ENCODE assay signal across 1 cellular context in the genomic region with DNA sequence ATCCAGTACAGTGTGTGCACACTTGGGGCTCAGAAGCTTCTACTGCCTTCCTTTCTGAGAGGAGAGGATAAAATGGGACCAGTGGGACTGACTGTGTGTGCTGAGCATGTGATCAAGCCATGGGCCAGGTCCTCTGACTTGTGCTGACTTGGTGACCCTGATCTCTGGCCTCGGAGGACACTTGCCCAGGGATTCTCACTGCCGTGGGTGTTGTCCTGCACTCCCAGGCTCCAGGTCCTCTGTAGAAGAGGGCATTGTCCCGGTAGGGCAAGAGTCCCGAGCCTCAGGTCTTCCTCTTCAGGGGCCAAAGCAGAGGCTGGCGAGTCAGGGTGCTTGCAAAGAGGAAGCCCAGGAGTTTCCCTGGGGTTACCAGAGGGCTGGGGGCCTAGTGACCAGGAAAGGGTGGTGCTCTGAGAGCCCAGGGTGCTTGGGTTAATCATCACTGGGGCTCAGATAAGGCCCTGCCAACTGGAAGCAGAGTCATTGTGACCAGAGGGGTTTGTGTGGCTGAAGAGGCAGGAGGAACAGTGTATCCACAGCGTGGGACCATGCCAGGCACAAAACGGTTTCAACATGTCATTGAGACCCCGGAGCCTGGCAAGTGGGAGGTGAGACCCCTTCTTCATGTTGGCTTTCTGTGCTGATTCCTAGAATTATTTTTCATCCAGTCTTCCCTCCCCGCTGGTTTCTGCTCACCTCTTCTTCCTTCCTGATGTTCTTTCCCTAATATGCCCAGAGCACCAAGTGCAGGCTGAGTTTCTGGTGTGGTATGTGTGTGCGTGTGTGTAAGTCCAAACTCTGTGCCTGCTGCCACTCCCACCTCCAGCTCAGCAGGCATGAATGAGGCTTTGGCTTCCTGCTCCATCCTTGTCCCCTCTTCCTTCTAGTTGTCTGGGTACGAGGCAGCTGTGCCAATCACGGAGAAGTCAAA.
A peak's percentile ranks its signal among the peaks of the same experiment; 100 is the strongest.
TF ChIP-seq lines count a peak whose summit lies in the region.

A gene with protein sequence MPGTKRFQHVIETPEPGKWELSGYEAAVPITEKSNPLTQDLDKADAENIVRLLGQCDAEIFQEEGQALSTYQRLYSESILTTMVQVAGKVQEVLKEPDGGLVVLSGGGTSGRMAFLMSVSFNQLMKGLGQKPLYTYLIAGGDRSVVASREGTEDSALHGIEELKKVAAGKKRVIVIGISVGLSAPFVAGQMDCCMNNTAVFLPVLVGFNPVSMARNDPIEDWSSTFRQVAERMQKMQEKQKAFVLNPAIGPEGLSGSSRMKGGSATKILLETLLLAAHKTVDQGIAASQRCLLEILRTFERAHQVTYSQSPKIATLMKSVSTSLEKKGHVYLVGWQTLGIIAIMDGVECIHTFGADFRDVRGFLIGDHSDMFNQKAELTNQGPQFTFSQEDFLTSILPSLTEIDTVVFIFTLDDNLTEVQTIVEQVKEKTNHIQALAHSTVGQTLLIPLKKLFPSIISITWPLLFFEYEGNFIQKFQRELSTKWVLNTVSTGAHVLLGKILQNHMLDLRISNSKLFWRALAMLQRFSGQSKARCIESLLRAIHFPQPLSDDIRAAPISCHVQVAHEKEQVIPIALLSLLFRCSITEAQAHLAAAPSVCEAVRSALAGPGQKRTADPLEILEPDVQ (plus strand): TSS at position 483 of the 931 bp plus-strand sequence. CDS start 66 bp downstream, at position 549.

TF ChIP-seq in K562, 482 proteins besides CTCF, POLR2A, EP300 and RAD21 (continued from another document and continues in another):
- TF ChIP-seq, protein P1, sequence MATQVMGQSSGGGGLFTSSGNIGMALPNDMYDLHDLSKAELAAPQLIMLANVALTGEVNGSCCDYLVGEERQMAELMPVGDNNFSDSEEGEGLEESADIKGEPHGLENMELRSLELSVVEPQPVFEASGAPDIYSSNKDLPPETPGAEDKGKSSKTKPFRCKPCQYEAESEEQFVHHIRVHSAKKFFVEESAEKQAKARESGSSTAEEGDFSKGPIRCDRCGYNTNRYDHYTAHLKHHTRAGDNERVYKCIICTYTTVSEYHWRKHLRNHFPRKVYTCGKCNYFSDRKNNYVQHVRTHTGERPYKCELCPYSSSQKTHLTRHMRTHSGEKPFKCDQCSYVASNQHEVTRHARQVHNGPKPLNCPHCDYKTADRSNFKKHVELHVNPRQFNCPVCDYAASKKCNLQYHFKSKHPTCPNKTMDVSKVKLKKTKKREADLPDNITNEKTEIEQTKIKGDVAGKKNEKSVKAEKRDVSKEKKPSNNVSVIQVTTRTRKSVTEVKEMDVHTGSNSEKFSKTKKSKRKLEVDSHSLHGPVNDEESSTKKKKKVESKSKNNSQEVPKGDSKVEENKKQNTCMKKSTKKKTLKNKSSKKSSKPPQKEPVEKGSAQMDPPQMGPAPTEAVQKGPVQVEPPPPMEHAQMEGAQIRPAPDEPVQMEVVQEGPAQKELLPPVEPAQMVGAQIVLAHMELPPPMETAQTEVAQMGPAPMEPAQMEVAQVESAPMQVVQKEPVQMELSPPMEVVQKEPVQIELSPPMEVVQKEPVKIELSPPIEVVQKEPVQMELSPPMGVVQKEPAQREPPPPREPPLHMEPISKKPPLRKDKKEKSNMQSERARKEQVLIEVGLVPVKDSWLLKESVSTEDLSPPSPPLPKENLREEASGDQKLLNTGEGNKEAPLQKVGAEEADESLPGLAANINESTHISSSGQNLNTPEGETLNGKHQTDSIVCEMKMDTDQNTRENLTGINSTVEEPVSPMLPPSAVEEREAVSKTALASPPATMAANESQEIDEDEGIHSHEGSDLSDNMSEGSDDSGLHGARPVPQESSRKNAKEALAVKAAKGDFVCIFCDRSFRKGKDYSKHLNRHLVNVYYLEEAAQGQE (CRISPR knock-in tag; IDR thresholded peaks at IDR 0.05; ENCODE audit: low read depth), result no peak
- 0 out of 2 replicates have a peak, but pooled peaks have one; percentile 5 for TF ChIP-seq MEF2D (tag; conservative IDR thresholded peaks at IDR 0.05; ENCODE audit: low read depth)
- TF ChIP-seq, protein P2, sequence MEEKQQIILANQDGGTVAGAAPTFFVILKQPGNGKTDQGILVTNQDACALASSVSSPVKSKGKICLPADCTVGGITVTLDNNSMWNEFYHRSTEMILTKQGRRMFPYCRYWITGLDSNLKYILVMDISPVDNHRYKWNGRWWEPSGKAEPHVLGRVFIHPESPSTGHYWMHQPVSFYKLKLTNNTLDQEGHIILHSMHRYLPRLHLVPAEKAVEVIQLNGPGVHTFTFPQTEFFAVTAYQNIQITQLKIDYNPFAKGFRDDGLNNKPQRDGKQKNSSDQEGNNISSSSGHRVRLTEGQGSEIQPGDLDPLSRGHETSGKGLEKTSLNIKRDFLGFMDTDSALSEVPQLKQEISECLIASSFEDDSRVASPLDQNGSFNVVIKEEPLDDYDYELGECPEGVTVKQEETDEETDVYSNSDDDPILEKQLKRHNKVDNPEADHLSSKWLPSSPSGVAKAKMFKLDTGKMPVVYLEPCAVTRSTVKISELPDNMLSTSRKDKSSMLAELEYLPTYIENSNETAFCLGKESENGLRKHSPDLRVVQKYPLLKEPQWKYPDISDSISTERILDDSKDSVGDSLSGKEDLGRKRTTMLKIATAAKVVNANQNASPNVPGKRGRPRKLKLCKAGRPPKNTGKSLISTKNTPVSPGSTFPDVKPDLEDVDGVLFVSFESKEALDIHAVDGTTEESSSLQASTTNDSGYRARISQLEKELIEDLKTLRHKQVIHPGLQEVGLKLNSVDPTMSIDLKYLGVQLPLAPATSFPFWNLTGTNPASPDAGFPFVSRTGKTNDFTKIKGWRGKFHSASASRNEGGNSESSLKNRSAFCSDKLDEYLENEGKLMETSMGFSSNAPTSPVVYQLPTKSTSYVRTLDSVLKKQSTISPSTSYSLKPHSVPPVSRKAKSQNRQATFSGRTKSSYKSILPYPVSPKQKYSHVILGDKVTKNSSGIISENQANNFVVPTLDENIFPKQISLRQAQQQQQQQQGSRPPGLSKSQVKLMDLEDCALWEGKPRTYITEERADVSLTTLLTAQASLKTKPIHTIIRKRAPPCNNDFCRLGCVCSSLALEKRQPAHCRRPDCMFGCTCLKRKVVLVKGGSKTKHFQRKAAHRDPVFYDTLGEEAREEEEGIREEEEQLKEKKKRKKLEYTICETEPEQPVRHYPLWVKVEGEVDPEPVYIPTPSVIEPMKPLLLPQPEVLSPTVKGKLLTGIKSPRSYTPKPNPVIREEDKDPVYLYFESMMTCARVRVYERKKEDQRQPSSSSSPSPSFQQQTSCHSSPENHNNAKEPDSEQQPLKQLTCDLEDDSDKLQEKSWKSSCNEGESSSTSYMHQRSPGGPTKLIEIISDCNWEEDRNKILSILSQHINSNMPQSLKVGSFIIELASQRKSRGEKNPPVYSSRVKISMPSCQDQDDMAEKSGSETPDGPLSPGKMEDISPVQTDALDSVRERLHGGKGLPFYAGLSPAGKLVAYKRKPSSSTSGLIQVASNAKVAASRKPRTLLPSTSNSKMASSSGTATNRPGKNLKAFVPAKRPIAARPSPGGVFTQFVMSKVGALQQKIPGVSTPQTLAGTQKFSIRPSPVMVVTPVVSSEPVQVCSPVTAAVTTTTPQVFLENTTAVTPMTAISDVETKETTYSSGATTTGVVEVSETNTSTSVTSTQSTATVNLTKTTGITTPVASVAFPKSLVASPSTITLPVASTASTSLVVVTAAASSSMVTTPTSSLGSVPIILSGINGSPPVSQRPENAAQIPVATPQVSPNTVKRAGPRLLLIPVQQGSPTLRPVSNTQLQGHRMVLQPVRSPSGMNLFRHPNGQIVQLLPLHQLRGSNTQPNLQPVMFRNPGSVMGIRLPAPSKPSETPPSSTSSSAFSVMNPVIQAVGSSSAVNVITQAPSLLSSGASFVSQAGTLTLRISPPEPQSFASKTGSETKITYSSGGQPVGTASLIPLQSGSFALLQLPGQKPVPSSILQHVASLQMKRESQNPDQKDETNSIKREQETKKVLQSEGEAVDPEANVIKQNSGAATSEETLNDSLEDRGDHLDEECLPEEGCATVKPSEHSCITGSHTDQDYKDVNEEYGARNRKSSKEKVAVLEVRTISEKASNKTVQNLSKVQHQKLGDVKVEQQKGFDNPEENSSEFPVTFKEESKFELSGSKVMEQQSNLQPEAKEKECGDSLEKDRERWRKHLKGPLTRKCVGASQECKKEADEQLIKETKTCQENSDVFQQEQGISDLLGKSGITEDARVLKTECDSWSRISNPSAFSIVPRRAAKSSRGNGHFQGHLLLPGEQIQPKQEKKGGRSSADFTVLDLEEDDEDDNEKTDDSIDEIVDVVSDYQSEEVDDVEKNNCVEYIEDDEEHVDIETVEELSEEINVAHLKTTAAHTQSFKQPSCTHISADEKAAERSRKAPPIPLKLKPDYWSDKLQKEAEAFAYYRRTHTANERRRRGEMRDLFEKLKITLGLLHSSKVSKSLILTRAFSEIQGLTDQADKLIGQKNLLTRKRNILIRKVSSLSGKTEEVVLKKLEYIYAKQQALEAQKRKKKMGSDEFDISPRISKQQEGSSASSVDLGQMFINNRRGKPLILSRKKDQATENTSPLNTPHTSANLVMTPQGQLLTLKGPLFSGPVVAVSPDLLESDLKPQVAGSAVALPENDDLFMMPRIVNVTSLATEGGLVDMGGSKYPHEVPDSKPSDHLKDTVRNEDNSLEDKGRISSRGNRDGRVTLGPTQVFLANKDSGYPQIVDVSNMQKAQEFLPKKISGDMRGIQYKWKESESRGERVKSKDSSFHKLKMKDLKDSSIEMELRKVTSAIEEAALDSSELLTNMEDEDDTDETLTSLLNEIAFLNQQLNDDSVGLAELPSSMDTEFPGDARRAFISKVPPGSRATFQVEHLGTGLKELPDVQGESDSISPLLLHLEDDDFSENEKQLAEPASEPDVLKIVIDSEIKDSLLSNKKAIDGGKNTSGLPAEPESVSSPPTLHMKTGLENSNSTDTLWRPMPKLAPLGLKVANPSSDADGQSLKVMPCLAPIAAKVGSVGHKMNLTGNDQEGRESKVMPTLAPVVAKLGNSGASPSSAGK (IDR thresholded peaks at IDR 0.05), result 0 out of 2 replicates have a peak, but pooled peaks have one; percentile 15
- TF ChIP-seq NFE2 (IDR thresholded peaks at IDR 0.05; ENCODE audit: low read depth), result peak; percentile 45; the same call in 1 of the 2 replicates
- TF ChIP-seq, protein P3, sequence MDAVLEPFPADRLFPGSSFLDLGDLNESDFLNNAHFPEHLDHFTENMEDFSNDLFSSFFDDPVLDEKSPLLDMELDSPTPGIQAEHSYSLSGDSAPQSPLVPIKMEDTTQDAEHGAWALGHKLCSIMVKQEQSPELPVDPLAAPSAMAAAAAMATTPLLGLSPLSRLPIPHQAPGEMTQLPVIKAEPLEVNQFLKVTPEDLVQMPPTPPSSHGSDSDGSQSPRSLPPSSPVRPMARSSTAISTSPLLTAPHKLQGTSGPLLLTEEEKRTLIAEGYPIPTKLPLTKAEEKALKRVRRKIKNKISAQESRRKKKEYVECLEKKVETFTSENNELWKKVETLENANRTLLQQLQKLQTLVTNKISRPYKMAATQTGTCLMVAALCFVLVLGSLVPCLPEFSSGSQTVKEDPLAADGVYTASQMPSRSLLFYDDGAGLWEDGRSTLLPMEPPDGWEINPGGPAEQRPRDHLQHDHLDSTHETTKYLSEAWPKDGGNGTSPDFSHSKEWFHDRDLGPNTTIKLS (IDR thresholded peaks at IDR 0.05; ENCODE audit: borderline replicate concordance, low read depth), result no peak
- TF ChIP-seq COPS2 (conservative IDR thresholded peaks at IDR 0.05), result no peak
- no peak for TF ChIP-seq ZNF707 (CRISPR knock-in tag; conservative IDR thresholded peaks at IDR 0.05)
- TF ChIP-seq, protein P4, sequence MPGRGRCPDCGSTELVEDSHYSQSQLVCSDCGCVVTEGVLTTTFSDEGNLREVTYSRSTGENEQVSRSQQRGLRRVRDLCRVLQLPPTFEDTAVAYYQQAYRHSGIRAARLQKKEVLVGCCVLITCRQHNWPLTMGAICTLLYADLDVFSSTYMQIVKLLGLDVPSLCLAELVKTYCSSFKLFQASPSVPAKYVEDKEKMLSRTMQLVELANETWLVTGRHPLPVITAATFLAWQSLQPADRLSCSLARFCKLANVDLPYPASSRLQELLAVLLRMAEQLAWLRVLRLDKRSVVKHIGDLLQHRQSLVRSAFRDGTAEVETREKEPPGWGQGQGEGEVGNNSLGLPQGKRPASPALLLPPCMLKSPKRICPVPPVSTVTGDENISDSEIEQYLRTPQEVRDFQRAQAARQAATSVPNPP (IDR thresholded peaks at IDR 0.05; ENCODE audit: borderline replicate concordance, insufficient read depth, insufficient read length), result no peak
- TF ChIP-seq, protein P5, sequence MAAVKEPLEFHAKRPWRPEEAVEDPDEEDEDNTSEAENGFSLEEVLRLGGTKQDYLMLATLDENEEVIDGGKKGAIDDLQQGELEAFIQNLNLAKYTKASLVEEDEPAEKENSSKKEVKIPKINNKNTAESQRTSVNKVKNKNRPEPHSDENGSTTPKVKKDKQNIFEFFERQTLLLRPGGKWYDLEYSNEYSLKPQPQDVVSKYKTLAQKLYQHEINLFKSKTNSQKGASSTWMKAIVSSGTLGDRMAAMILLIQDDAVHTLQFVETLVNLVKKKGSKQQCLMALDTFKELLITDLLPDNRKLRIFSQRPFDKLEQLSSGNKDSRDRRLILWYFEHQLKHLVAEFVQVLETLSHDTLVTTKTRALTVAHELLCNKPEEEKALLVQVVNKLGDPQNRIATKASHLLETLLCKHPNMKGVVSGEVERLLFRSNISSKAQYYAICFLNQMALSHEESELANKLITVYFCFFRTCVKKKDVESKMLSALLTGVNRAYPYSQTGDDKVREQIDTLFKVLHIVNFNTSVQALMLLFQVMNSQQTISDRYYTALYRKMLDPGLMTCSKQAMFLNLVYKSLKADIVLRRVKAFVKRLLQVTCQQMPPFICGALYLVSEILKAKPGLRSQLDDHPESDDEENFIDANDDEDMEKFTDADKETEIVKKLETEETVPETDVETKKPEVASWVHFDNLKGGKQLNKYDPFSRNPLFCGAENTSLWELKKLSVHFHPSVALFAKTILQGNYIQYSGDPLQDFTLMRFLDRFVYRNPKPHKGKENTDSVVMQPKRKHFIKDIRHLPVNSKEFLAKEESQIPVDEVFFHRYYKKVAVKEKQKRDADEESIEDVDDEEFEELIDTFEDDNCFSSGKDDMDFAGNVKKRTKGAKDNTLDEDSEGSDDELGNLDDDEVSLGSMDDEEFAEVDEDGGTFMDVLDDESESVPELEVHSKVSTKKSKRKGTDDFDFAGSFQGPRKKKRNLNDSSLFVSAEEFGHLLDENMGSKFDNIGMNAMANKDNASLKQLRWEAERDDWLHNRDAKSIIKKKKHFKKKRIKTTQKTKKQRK (IDR thresholded peaks at IDR 0.05; ENCODE audit: borderline replicate concordance, low read depth, low read length), result no peak
- TF ChIP-seq, protein P6, sequence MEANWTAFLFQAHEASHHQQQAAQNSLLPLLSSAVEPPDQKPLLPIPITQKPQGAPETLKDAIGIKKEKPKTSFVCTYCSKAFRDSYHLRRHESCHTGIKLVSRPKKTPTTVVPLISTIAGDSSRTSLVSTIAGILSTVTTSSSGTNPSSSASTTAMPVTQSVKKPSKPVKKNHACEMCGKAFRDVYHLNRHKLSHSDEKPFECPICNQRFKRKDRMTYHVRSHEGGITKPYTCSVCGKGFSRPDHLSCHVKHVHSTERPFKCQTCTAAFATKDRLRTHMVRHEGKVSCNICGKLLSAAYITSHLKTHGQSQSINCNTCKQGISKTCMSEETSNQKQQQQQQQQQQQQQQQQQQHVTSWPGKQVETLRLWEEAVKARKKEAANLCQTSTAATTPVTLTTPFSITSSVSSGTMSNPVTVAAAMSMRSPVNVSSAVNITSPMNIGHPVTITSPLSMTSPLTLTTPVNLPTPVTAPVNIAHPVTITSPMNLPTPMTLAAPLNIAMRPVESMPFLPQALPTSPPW (CRISPR knock-in tag; IDR thresholded peaks at IDR 0.05), result peak; percentile 59
- no peak for TF ChIP-seq ZC3H4 (CRISPR knock-in tag; IDR thresholded peaks at IDR 0.05; ENCODE audit: borderline replicate concordance)
- TF ChIP-seq TRIM24 (IDR thresholded peaks at IDR 0.05), result no peak
- TF ChIP-seq, protein P7, sequence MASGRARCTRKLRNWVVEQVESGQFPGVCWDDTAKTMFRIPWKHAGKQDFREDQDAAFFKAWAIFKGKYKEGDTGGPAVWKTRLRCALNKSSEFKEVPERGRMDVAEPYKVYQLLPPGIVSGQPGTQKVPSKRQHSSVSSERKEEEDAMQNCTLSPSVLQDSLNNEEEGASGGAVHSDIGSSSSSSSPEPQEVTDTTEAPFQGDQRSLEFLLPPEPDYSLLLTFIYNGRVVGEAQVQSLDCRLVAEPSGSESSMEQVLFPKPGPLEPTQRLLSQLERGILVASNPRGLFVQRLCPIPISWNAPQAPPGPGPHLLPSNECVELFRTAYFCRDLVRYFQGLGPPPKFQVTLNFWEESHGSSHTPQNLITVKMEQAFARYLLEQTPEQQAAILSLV (tag; IDR thresholded peaks at IDR 0.05), result no peak
